Comparison of ENCODE assay signal across 12 cellular contexts in the genomic region with DNA sequence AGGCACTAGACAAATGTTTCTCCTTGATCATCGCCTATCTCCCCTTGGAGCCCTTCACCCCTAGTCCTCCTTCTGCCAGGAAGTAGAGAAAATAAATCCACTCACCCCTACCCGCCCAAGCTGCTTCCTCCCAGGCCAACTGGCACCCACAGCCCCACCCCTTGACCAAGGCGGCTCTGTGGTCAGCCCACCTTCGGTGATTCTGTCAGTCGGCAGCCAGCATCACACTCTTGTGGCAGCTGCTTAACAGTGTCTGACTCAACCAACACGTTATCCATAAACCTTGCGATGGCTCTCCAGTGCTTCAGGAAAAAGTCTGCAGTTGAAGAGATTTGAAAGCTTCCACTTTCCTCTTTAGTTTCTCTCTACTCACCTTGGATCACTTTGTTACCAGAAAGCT. TPM values are rescaled to one million over a fixed set of nuclear protein-coding genes. Genes with fewer than 3 reads are reported as not detected.
DNase-seq lines count a peak whose midpoint lies in the region; ATAC-seq and TF ChIP-seq lines count a peak whose summit lies in the region.
"Had no signal": no experiment of that assay in that cellular context is flagged by ENCODE, and none has a peak within 500 bp of the region (broad histone marks: within the 10 kb centered on the region; RNA-seq: fewer than 3 reads in every experiment).

No MANE protein-coding gene starts in this region.

- DNase-seq in activated gamma-delta T cell treated with Interleukin-2 at 50 U/mL for 16 hours (peak; percentile 17), activated gamma-delta T cell (lab: John Stamatoyannopoulos, UW) (no peak), glomerular visceral epithelial cell (ENCODE audit: extremely low spot score) (peak; percentile 89), DMS79 treated with DMSO at 0.1 percent for 48 hours (lab: John Stamatoyannopoulos, UW) (no peak), transverse colon (no peak)
- peak; percentile 33 for DNase-seq in T-helper 2 cell treated with Interferon-gamma antibody and Interleukin-4, amounts not matched to agents 5 μg/mL and 100 μg/mL, for 36 hours (ENCODE audit: low spot score)
- peak in 1 of 2 donors; percentile 38 for DNase-seq in stimulated activated naive CD8-positive, alpha-beta T cell treated with anti-CD3 and anti-CD28 coated beads, Interleukin-15, amount 100 ng/mL, for 72 hours
- DNase-seq in central memory CD4-positive, alpha-beta T cell = no peak
- DNase-seq: NCI-H446, uterus had no signal

- no peaks in the 10 kb centered on the region for H3K9me3 Mint-ChIP-seq in T-helper 2 cell treated with Interferon-gamma antibody and Interleukin-4, amounts not matched to agents 5 μg/mL and 100 μg/mL, for 36 hours
- H3K9me3 Mint-ChIP-seq in stimulated activated naive CD8-positive, alpha-beta T cell treated with anti-CD3 and anti-CD28 coated beads, Interleukin-15, amount 100 ng/mL, for 72 hours = no peaks in the 10 kb centered on the region

- no peaks in the 10 kb centered on the region for H3K27me3 Mint-ChIP-seq in T-helper 2 cell treated with Interferon-gamma antibody and Interleukin-4, amounts not matched to agents 5 μg/mL and 100 μg/mL, for 36 hours (ENCODE audit: low read depth)
- H3K27me3 Mint-ChIP-seq in stimulated activated naive CD8-positive, alpha-beta T cell treated with anti-CD3 and anti-CD28 coated beads, Interleukin-15, amount 100 ng/mL, for 72 hours = no peaks in the 10 kb centered on the region

- peak overlapping the region; percentile 39 for H3K27ac Mint-ChIP-seq in T-helper 2 cell treated with Interferon-gamma antibody and Interleukin-4, amounts not matched to agents 5 μg/mL and 100 μg/mL, for 36 hours
- no peak overlapping the region for H3K27ac Mint-ChIP-seq in stimulated activated naive CD8-positive, alpha-beta T cell treated with anti-CD3 and anti-CD28 coated beads, Interleukin-15, amount 100 ng/mL, for 72 hours

- no peak for TF ChIP-seq POLR2A in transverse colon (IDR thresholded peaks at IDR 0.05)

- no peaks in the 10 kb centered on the region for H3K36me3 Mint-ChIP-seq in T-helper 2 cell treated with Interferon-gamma antibody and Interleukin-4, amounts not matched to agents 5 μg/mL and 100 μg/mL, for 36 hours (ENCODE audit: low read depth)

- H3K9me3 ChIP-seq in transverse colon = no peaks in the 10 kb centered on the region
- H3K9me3 ChIP-seq: uterus had no signal

- intact Hi-C loops in transverse colon (cut with DNase I; ENCODE audit: low total_unique reads) = no loop called here

- no peak for TF ChIP-seq EP300 in transverse colon (IDR thresholded peaks at IDR 0.05; ENCODE audit: low read depth)

- no peak for TF ChIP-seq CTCF in transverse colon (IDR thresholded peaks at IDR 0.05)

- H3K4me3 ChIP-seq in transverse colon = no peak overlapping the region
- H3K4me3 ChIP-seq: smooth muscle cell, uterus had no signal

- H3K4me3 Mint-ChIP-seq in T-helper 2 cell treated with Interferon-gamma antibody and Interleukin-4, amounts not matched to agents 5 μg/mL and 100 μg/mL, for 36 hours = no peak overlapping the region
- no peak overlapping the region for H3K4me3 Mint-ChIP-seq in stimulated activated naive CD8-positive, alpha-beta T cell treated with anti-CD3 and anti-CD28 coated beads, Interleukin-15, amount 100 ng/mL, for 72 hours

- ATAC-seq in stimulated activated naive CD8-positive, alpha-beta T cell treated with anti-CD3 and anti-CD28 coated beads, Interleukin-15, amount 100 ng/mL, for 72 hours = peak; percentile 74

- 73% methylated on average over 7 of the region's 7 CpGs; no CpG with 5 or more reads in 1 of the 2 donors for WGBS in transverse colon (ENCODE audit: low coverage in 1 of 2), 2 donors

- no peak overlapping the region for H3K27ac ChIP-seq in transverse colon
- H3K27ac ChIP-seq: uterus had no signal

- H3K4me1 Mint-ChIP-seq in T-helper 2 cell treated with Interferon-gamma antibody and Interleukin-4, amounts not matched to agents 5 μg/mL and 100 μg/mL, for 36 hours (ENCODE audit: low read depth) = peaks cover 11% of the 10 kb centered on the region
- H3K4me1 Mint-ChIP-seq in stimulated activated naive CD8-positive, alpha-beta T cell treated with anti-CD3 and anti-CD28 coated beads, Interleukin-15, amount 100 ng/mL, for 72 hours = peaks cover 51% of the 10 kb centered on the region

- H3K4me1 ChIP-seq in transverse colon = peaks cover 4 to 19% (median 8%) of the 10 kb centered on the region in 4 donors
- H3K4me1 ChIP-seq: uterus had no signal

- in situ Hi-C loops in transverse colon (cut with MboI; ENCODE audit: low pct_ligation_motif_present in 1 of 4, low pct_unique_long_range_greater_than_20kb in 1 of 4, low sequenced_read_pairs in 3 of 4) = loop anchor here in 2 of 4 donors (25.0 kb wide), 2 partner anchors 207 to 432 kb away; a partner anchor contains a TSS

- H3K36me3 ChIP-seq in transverse colon = no peaks in the 10 kb centered on the region
- H3K36me3 ChIP-seq: uterus had no signal

- H3K27me3 ChIP-seq in transverse colon = no peaks in the 10 kb centered on the region
- H3K27me3 ChIP-seq: uterus had no signal

RNA-seq across cellular contexts. Expression of a gene that starts 7.6 kb away (rescaled TPM):
- 1 to 10 TPM in 3 of 4 donors, not detected in 1; 3.7 to 9.8 (median 7.4) TPM for total RNA-seq in transverse colon

RNA-seq across cellular contexts. Expression of a gene that starts 50.4 kb away (rescaled TPM):
- 1 to 10 TPM in 1 of 4 donors, under 1 TPM in 2, not detected in 1; 0.14 to 4.1 (median 0.64) TPM for total RNA-seq in transverse colon
- total RNA-seq: chondrocyte had no signal

RNA-seq across cellular contexts. Expression of a gene that starts 50.5 kb away (rescaled TPM):
- 1 to 10 TPM in 1 of 4 donors, not detected in 3; 1.4 TPM for total RNA-seq in transverse colon

Comparison
In these comparisons a context has a peak if more than half of its experiments do, and no peak if none do; other contexts are left out.
1. DNase-seq: peak in activated gamma-delta T cell treated with Interleukin-2 at 50 U/mL for 16 hours (single experiment), T-helper 2 cell treated with Interferon-gamma antibody and Interleukin-4, amounts not matched to agents 5 μg/mL and 100 μg/mL, for 36 hours (single experiment) and glomerular visceral epithelial cell (single experiment); none in activated gamma-delta T cell (single experiment), central memory CD4-positive, alpha-beta T cell (single experiment), DMS79 treated with DMSO at 0.1 percent for 48 hours (single experiment) and transverse colon (single experiment).